10 cellular contexts compared by ENCODE assay signal in the genomic region with DNA sequence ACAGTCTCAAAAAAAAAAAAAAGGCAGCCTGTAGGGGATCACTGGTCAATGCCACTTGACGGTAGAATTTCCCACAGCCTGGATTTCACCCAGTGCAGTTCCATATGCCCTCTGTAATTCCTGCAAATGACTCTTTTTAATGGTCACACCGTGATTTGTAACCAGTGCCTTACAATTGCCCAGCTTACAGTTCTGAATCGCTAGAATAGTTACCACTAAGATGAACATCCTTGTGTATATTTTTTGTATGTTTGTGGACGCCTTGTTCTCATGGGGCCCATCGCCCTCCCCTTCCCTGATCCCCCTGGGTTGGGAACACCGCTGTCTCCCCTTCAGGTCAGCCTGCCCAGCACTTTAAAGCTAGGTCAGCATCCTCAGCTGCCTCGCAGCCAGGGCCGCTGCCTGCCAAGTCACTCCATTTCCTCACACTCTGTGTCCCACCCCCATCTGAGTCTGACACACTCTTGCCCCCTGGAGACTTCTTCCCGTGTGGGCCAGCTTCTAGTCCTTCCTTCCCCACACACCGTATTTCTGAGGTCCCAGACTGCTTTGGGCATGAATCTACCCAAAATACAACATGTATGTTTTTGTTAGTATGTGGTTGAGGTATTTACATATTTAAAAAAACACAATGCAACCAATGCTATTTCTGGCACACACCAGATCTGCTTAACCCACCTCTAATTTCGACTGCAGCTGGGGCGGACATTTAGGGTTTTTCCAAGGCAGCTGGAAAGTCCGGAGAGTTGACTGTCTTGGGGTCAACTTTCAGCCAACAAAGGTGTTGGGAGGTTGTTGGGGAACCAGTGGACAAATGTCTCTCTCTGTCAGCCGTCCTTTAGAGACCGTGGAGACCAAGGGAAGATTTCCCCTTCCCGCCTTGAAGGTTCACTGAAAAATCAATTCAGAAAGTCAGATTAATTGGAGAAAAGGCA.
DNase-seq lines count a peak whose midpoint lies in the region; ATAC-seq lines count a peak whose summit lies in the region.
"Had no signal": no experiment of that assay in that cellular context is flagged by ENCODE, and none has a peak within 500 bp of the region (broad histone marks: within the 10 kb centered on the region; RNA-seq: fewer than 3 reads in every experiment).

No MANE protein-coding gene starts in this region.

- no peaks in the 10 kb centered on the region for H3K27me3 ChIP-seq in MG63

- no peaks in the 10 kb centered on the region for H3K36me3 ChIP-seq in MG63

- no peak overlapping the region for H3K4me3 Mint-ChIP-seq in stimulated activated effector memory CD8-positive, alpha-beta T cell treated with anti-CD3 and anti-CD28 coated beads, Interleukin-12 subunit alpha, Interleukin-12 subunit beta, amount 100 ng/mL, for 72 hours
- H3K4me3 Mint-ChIP-seq: activated naive CD8-positive, alpha-beta T cell; T-cell had no signal

- no peak overlapping the region for H3K4me3 ChIP-seq in MG63

- DNase-seq in stimulated activated effector memory CD8-positive, alpha-beta T cell treated with anti-CD3 and anti-CD28 coated beads, Interleukin-12 subunit alpha, Interleukin-12 subunit beta, amount 100 ng/mL, for 72 hours (ENCODE audit: low spot score in 2 of 2), result no peak
- DNase-seq in kidney tubule cell (ENCODE audit: low spot score) (no peak), MG63 (no peak), NCI-H146 treated with DMSO at 0.1 percent for 48 hours (lab: John Stamatoyannopoulos, UW; ENCODE audit: unreplicated experiment) (no peak)
- DNase-seq: NCI-H1694, T-cell had no signal

- no peaks in the 10 kb centered on the region for H3K9me3 Mint-ChIP-seq in stimulated activated effector memory CD8-positive, alpha-beta T cell treated with anti-CD3 and anti-CD28 coated beads, Interleukin-12 subunit alpha, Interleukin-12 subunit beta, amount 100 ng/mL, for 72 hours
- H3K9me3 Mint-ChIP-seq: T-cell had no signal

- ATAC-seq in GM18907 (IDR thresholded peaks at IDR 0.05; ENCODE audit: unreplicated experiment) (peak; percentile 81), HG02571 (IDR thresholded peaks at IDR 0.05; ENCODE audit: unreplicated experiment) (peak; percentile 77), HG03565 (IDR thresholded peaks at IDR 0.05; ENCODE audit: unreplicated experiment) (peak; percentile 75)
- no peak for ATAC-seq in stimulated activated effector memory CD8-positive, alpha-beta T cell treated with anti-CD3 and anti-CD28 coated beads, Interleukin-12 subunit alpha, Interleukin-12 subunit beta, amount 100 ng/mL, for 72 hours
- ATAC-seq: T-cell had no signal

- peak overlapping the region; percentile 69 for H3K27ac Mint-ChIP-seq in stimulated activated effector memory CD8-positive, alpha-beta T cell treated with anti-CD3 and anti-CD28 coated beads, Interleukin-12 subunit alpha, Interleukin-12 subunit beta, amount 100 ng/mL, for 72 hours
- H3K27ac Mint-ChIP-seq: activated naive CD8-positive, alpha-beta T cell; T-cell had no signal

- no peaks in the 10 kb centered on the region for H3K4me1 Mint-ChIP-seq in stimulated activated effector memory CD8-positive, alpha-beta T cell treated with anti-CD3 and anti-CD28 coated beads, Interleukin-12 subunit alpha, Interleukin-12 subunit beta, amount 100 ng/mL, for 72 hours
- H3K4me1 Mint-ChIP-seq: T-cell had no signal

- no peaks in the 10 kb centered on the region for H3K9me3 ChIP-seq in MG63

- no peaks in the 10 kb centered on the region for H3K36me3 Mint-ChIP-seq in stimulated activated effector memory CD8-positive, alpha-beta T cell treated with anti-CD3 and anti-CD28 coated beads, Interleukin-12 subunit alpha, Interleukin-12 subunit beta, amount 100 ng/mL, for 72 hours
- H3K36me3 Mint-ChIP-seq: activated naive CD8-positive, alpha-beta T cell; T-cell had no signal
